ENCODE assay signal across 26 cellular contexts in the genomic region with DNA sequence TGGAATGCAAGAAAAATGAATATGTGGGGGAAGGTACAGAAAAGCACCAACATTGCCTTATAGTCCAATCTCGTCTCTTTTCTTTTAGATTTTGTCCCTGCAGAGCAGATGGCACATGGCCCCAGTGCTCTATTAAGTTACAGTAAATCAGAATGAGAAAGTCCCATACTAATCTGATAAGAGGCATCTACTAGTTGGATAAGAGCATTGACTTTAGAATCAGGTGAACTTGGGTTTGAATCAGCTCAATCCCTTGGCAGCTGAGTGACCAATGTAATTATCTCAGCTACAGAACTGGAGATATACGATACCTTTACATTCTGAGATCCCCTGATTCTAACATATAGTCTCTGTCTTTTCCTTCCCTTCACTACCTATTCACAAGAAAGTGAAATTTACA. TPM values are rescaled to one million over a fixed set of nuclear protein-coding genes. Genes with fewer than 3 reads are reported as not detected.
"Had no signal": no experiment of that assay in that cellular context is flagged by ENCODE, and none has a peak within 500 bp of the region (broad histone marks: within the 10 kb centered on the region; RNA-seq: fewer than 3 reads in every experiment).

No MANE protein-coding gene starts in this region.

- H3K9me3 ChIP-seq: MG63, SJCRH30 had no signal

- H3K36me3 ChIP-seq: MG63, SJCRH30 had no signal

- H3K4me1 ChIP-seq: SJCRH30 had no signal

- DNase-seq: Karpas-422, KG1, MG63, NCI-H1092, NCI-H1105 treated with DMSO at 0.1 percent for 48 hours, NCI-H1417 treated with DMSO at 0.1 percent for 48 hours, NCI-H146, NCI-H1694 treated with DMSO at 0.1 percent for 48 hours, NCI-H1930, NCI-H2081, NCI-H2107, NCI-H2171 treated with DMSO at 0.1 percent for 48 hours, NCI-H345, NCI-H446 treated with DMSO at 0.1 percent for 48 hours, NCI-H510A treated with DMSO at 0.1 percent for 48 hours, NCI-H526, PC-3, SHP77 treated with DMSO at 0.1 percent for 48 hours had no signal

- H3K27me3 ChIP-seq: MG63, SJCRH30 had no signal

- H3K27ac ChIP-seq: SJCRH30, SK-N-MC had no signal

- ATAC-seq: HepG2, Panc1, PC-3, Right ventricle myocardium inferior had no signal

- H3K4me3 ChIP-seq: MG63, SJCRH30, SK-N-MC had no signal

RNA-seq across cellular contexts. Expression of gene PDE1A, which starts 54.8 kb away (rescaled TPM):
- total RNA-seq: HepG2; HT1080; OCI-LY7; PC-3; T-helper 1 cell treated with Interleukin-12 subunit alpha and Interleukin-12 subunit beta and Interleukin-4 antibody, amounts not matched to agents 30 ng/mL and 1 ng/mL, for 36 hours had no signal
- polyA plus RNA-seq: HepG2 had no signal
